ENCODE assay signal across 14 cellular contexts in the genomic region with DNA sequence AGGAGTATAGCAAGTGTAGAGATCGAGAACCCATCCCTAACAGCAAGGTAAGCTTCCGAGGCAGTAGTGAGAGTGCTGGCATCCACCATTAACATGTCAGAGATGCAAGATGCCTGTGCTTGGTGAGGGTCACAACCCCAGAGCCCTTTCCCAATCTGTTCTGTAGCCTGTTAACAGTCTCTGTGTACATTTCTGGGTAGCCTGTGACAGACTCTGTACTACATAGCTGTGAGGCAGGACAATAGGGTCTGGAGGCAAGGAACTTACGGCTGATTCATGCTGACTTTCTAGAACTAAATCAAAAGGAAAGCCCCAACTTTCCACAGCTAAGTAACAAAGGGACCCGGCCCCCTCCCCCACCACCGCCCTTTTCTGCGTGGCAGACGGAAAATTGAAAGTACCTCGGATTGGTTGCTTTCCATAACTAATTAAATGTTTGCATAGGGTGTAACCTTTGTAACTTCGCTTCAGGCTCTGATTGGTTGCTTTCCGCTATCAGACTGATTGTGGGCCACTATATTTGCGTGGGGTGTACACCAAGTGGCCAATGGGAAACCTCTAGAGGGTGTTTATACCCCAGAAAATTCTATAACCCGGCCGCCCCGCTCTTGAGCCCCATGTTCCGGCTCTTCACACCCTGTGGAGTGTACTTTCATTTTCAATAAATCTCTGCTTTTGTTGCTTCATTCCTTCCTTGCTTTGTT. TPM values are rescaled to one million over a fixed set of nuclear protein-coding genes. Genes with fewer than 3 reads are reported as not detected.
DNase-seq lines count a peak whose midpoint lies in the region; ATAC-seq and TF ChIP-seq lines count a peak whose summit lies in the region.
"Had no signal": no experiment of that assay in that cellular context is flagged by ENCODE, and none has a peak within 500 bp of the region (broad histone marks: within the 10 kb centered on the region; RNA-seq: fewer than 3 reads in every experiment).

No MANE protein-coding gene starts in this region.

- POLR2A ChIA-PET in activated CD8-positive, alpha-beta T cell treated with anti-CD3 and anti-CD28 coated beads, Interleukin-2, amount 10 ng/mL, durations not matched to agents 7 days and 5 days (lab: Charles Lee), result no interaction called here

- H3K4me3 Mint-ChIP-seq in activated CD8-positive, alpha-beta T cell treated with anti-CD3 and anti-CD28 coated beads, Interleukin-2, amount 10 ng/mL, durations not matched to agents 7 days and 5 days, result peak overlapping the region; percentile 46

- peak overlapping the region; percentile 7 for H4K91ac ChIP-seq in mesenchymal stem cell (ENCODE audit: low read length)

- peak; percentile 55 for DNase-seq in DMS53 treated with DMSO at 0.1 percent for 48 hours (lab: John Stamatoyannopoulos, UW; ENCODE audit: unreplicated experiment)
- no peak for DNase-seq in activated CD8-positive, alpha-beta T cell treated with anti-CD3 and anti-CD28 coated beads, Interleukin-2, amount 10 ng/mL, durations not matched to agents 7 days and 5 days
- no peak for DNase-seq in mesenchymal stem cell
- DNase-seq in NCI-H345 (lab: John Stamatoyannopoulos, UW), result no peak
- DNase-seq in dorsolateral prefrontal cortex, result no peak
- no peak for DNase-seq in GM13977 (ENCODE audit: low spot score)
- DNase-seq in HPDE6-E6E7 (ENCODE audit: extremely low spot score), result no peak
- DNase-seq: activated CD4-positive, alpha-beta T cell treated with anti-CD3 and anti-CD28 coated beads, Interleukin-2, amount 10 ng/mL, durations not matched to agents 7 days and 5 days; effector CD4-positive, alpha-beta T cell; foreskin melanocyte; NCI-H1092; NCI-H226 had no signal

- H2BK5ac ChIP-seq in mesenchymal stem cell (ENCODE audit: low read depth, low read length, poor library complexity, severe bottlenecking), result no peak overlapping the region

- H3K4me1 ChIP-seq in ACC112 (ENCODE audit: control insufficient read depth, insufficient read depth, low read length, unreplicated experiment) (peaks cover 7% of the 10 kb centered on the region), mesenchymal stem cell (ENCODE audit: control insufficient read depth, insufficient read depth, low read depth, low read length) (peaks cover 3% of the 10 kb centered on the region)
- H3K4me1 ChIP-seq: prostate gland had no signal

- in situ Hi-C loops in GM13977 (cut with MboI; ENCODE audit: low pct_unique_long_range_greater_than_20kb, low sequenced_read_pairs, unreplicated experiment), result no loop called here

- H3K27me3 Mint-ChIP-seq in activated CD8-positive, alpha-beta T cell treated with anti-CD3 and anti-CD28 coated beads, Interleukin-2, amount 10 ng/mL, durations not matched to agents 7 days and 5 days (ENCODE audit: low read depth), result no peaks in the 10 kb centered on the region
- H3K27me3 Mint-ChIP-seq: activated CD4-positive, alpha-beta T cell treated with anti-CD3 and anti-CD28 coated beads, Interleukin-2, amount 10 ng/mL, durations not matched to agents 7 days and 5 days had no signal

- H2AK5ac ChIP-seq in mesenchymal stem cell (ENCODE audit: low read length, severe bottlenecking), result no peak overlapping the region

- H3K36me3 Mint-ChIP-seq in activated CD8-positive, alpha-beta T cell treated with anti-CD3 and anti-CD28 coated beads, Interleukin-2, amount 10 ng/mL, durations not matched to agents 7 days and 5 days (ENCODE audit: low read depth), result peaks cover 11% of the 10 kb centered on the region

- H3K36me3 ChIP-seq in ACC112 (ENCODE audit: insufficient read depth, low read length), result no peaks in the 10 kb centered on the region
- H3K36me3 ChIP-seq in mesenchymal stem cell (ENCODE audit: control insufficient read depth in 1 of 2, insufficient read depth in 2 of 2, low read depth in 1 of 2, low read length in 2 of 2), result no peaks in the 10 kb centered on the region
- H3K36me3 ChIP-seq: prostate gland had no signal

- CTCF ChIA-PET in activated CD8-positive, alpha-beta T cell treated with anti-CD3 and anti-CD28 coated beads, Interleukin-2, amount 10 ng/mL, durations not matched to agents 7 days and 5 days (lab: Charles Lee), result no interaction called here

- intact Hi-C loops in dorsolateral prefrontal cortex (cut with DNase I), result loop anchor here in 1 of 2 donors (5.0 kb wide), 1 partner anchor 146 kb away; a partner anchor contains a TSS

- no peak overlapping the region for H3K4ac ChIP-seq in mesenchymal stem cell (ENCODE audit: low read depth in 1 of 2, low read length in 2 of 2)

- H3K4me2 ChIP-seq in mesenchymal stem cell (ENCODE audit: low read length, poor library complexity, severe bottlenecking), result no peak overlapping the region

- ATAC-seq in activated CD8-positive, alpha-beta T cell treated with anti-CD3 and anti-CD28 coated beads, Interleukin-2, amount 10 ng/mL, durations not matched to agents 7 days and 5 days, result no peak

- H4K8ac ChIP-seq in mesenchymal stem cell (ENCODE audit: low read length), result no peak overlapping the region

- H2BK12ac ChIP-seq in mesenchymal stem cell (ENCODE audit: low read length in 2 of 2), result no peak overlapping the region

- no peaks in the 10 kb centered on the region for H3K27me3 ChIP-seq in ACC112 (ENCODE audit: insufficient read depth, low read length)
- H3K27me3 ChIP-seq in mesenchymal stem cell (ENCODE audit: control insufficient read depth in 1 of 2, insufficient read depth in 1 of 2, low read length in 2 of 2), result no peaks in the 10 kb centered on the region
- no peaks in the 10 kb centered on the region for H3K27me3 ChIP-seq in dorsolateral prefrontal cortex

- 93% methylated on average over 14 of the region's 15 CpGs for WGBS in mesenchymal stem cell

- H2BK15ac ChIP-seq in mesenchymal stem cell (ENCODE audit: low read depth, poor library complexity, severe bottlenecking), result no peak overlapping the region

- H3K4me3 ChIP-seq in ACC112 (ENCODE audit: low read depth, low read length) (no peak overlapping the region), mesenchymal stem cell (ENCODE audit: insufficient read depth in 1 of 2, low read depth in 1 of 2, low read length in 2 of 2) (no peak overlapping the region), dorsolateral prefrontal cortex (no peak overlapping the region)
- H3K4me3 ChIP-seq: prostate gland had no signal

- no peak overlapping the region for H3K27ac Mint-ChIP-seq in activated CD8-positive, alpha-beta T cell treated with anti-CD3 and anti-CD28 coated beads, Interleukin-2, amount 10 ng/mL, durations not matched to agents 7 days and 5 days
- H3K27ac Mint-ChIP-seq: activated CD4-positive, alpha-beta T cell treated with anti-CD3 and anti-CD28 coated beads, Interleukin-2, amount 10 ng/mL, durations not matched to agents 7 days and 5 days had no signal

- no peaks in the 10 kb centered on the region for H3K9me3 Mint-ChIP-seq in activated CD8-positive, alpha-beta T cell treated with anti-CD3 and anti-CD28 coated beads, Interleukin-2, amount 10 ng/mL, durations not matched to agents 7 days and 5 days (ENCODE audit: insufficient read depth)
- H3K9me3 Mint-ChIP-seq: activated CD4-positive, alpha-beta T cell treated with anti-CD3 and anti-CD28 coated beads, Interleukin-2, amount 10 ng/mL, durations not matched to agents 7 days and 5 days had no signal

- H3K4me1 Mint-ChIP-seq in activated CD8-positive, alpha-beta T cell treated with anti-CD3 and anti-CD28 coated beads, Interleukin-2, amount 10 ng/mL, durations not matched to agents 7 days and 5 days (ENCODE audit: low read depth), result peaks cover 30% of the 10 kb centered on the region

- peaks cover 21% of the 10 kb centered on the region for H3K79me2 ChIP-seq in ACC112 (ENCODE audit: control insufficient read depth, insufficient read depth, low read length, unreplicated experiment)

- H3K14ac ChIP-seq in mesenchymal stem cell (ENCODE audit: low read length in 2 of 2), result no peak overlapping the region

- no peak for TF ChIP-seq CTCF in dorsolateral prefrontal cortex (IDR thresholded peaks at IDR 0.05 in 54 of 56, conservative IDR thresholded peaks at IDR 0.05 in 2 of 56; ENCODE audit: low read depth in 1 of 56, partially characterized antibody in 56 of 56)
- no peak for TF ChIP-seq CTCF in GM13977 (IDR thresholded peaks at IDR 0.05; ENCODE audit: extremely low read depth, insufficient read depth, missing control alignments)

- no peaks in the 10 kb centered on the region for H3K9me3 ChIP-seq in mesenchymal stem cell (ENCODE audit: control insufficient read depth, low read length)
- H3K9me3 ChIP-seq: prostate gland had no signal

- H2BK120ac ChIP-seq in mesenchymal stem cell (ENCODE audit: low read depth, low read length), result no peak overlapping the region

- H3K9ac ChIP-seq in mesenchymal stem cell (ENCODE audit: low read length), result no peak overlapping the region

- H3K27ac ChIP-seq in ACC112 (ENCODE audit: low read depth, low read length) (no peak overlapping the region), mesenchymal stem cell (ENCODE audit: low read length, poor library complexity, severe bottlenecking) (no peak overlapping the region), dorsolateral prefrontal cortex (no peak overlapping the region)

- H3K79me1 ChIP-seq in mesenchymal stem cell (replicated peaks; ENCODE audit: low read length, poor library complexity, severe bottlenecking), result peaks cover 7% of the 10 kb centered on the region

- no peak overlapping the region for H3K23ac ChIP-seq in mesenchymal stem cell (ENCODE audit: low read length in 2 of 2)

- H2AFZ ChIP-seq in ACC112 (ENCODE audit: low read length, unreplicated experiment), result peak overlapping the region; percentile 7
- no peak overlapping the region for H2AFZ ChIP-seq in mesenchymal stem cell (ENCODE audit: low read depth, low read length)

- H3K18ac ChIP-seq in mesenchymal stem cell (ENCODE audit: low read depth in 1 of 2, low read length in 2 of 2), result no peak overlapping the region

RNA-seq across cellular contexts. Expression of a gene that starts 1.4 kb away (rescaled TPM):
- 10 to 100 TPM; 11.7 to 13.3 TPM for total RNA-seq in activated CD8-positive, alpha-beta T cell treated with anti-CD3 and anti-CD28 coated beads, Interleukin-2, amount 10 ng/mL, durations not matched to agents 7 days and 5 days
- polyA plus RNA-seq in mesenchymal stem cell (2013, experiment 1 of 2), result 10.8 TPM
- polyA plus RNA-seq in mesenchymal stem cell (2013, experiment 2 of 2), result 12.4 TPM
- total RNA-seq in dorsolateral prefrontal cortex, result 10 to 100 TPM; 10.8 to 25.4 (median 17.3) TPM
